12 cellular contexts compared by ENCODE assay signal in genomic region chr1:214141486-214141885, GRCh38.
"Had no signal": no experiment of that assay in that cellular context is flagged by ENCODE, and none has a peak within 500 bp of the region (broad histone marks: within the 10 kb centered on the region; RNA-seq: fewer than 3 reads in every experiment).

No MANE protein-coding gene starts in this region.

- H3K9ac ChIP-seq: GM23248, KMS-11 had no signal

- H3K9me3 Mint-ChIP-seq: HFFc6, IgD-negative memory B cell had no signal

- H3K4me3 ChIP-seq: GM23248, HAP-1 had no signal

- H3K4me3 Mint-ChIP-seq: HFFc6, IgD-negative memory B cell had no signal

- H3K9me3 ChIP-seq: HAP-1 had no signal

- DNase-seq: GM23248, GOT3, H7, HFFc6, Karpas-422, KBM-7 had no signal

- FAIRE-seq: HepG2 had no signal

- H3K27ac Mint-ChIP-seq: HFFc6, IgD-negative memory B cell had no signal

- H3K36me3 ChIP-seq: HAP-1 had no signal

- H2AFZ ChIP-seq: GM23248 had no signal

- H3K27ac ChIP-seq: GM23248, HL-60, KMS-11 had no signal

- H3K4me2 ChIP-seq: KMS-11 had no signal

- ATAC-seq: HCT116, HepG2 had no signal

- H3K27me3 Mint-ChIP-seq: IgD-negative memory B cell had no signal

- H3K36me3 Mint-ChIP-seq: IgD-negative memory B cell had no signal
